Comparison of ENCODE assay signal across 20 cellular contexts in the genomic region with DNA sequence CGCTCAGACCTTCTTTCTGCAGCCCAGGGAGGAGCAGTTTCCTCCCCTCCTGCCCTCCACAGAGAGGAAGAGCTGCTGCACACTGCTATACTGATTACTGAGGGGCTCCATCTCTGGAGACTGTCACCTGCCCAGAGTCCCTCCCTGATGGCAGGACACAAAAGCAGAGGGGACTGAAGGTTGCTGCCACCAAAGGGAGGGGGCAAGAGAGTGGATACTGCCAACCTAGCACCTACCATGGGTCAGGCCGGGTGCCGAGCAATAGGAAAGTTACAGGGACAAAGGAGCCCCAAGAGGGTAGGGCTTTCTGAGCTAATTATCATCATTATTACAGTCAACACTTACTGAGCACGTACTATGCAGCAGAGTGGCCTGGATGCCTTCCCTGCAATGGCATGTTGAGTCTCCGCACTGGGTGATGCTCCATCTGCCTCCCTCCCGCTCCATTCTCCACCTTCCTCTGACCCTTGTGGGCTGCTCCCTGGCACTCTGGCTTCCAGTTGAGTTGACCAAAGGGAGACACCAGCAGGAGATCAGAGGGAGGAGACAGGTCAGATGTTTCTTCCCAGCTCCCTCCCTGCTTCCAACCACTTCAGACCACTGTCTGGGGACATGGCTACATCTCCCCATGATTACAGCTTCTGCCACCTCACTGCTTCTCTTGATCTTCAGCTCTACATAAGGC. TPM values are rescaled to one million over a fixed set of nuclear protein-coding genes. Genes with fewer than 3 reads are reported as not detected.
DNase-seq lines count a peak whose midpoint lies in the region; ATAC-seq, FAIRE-seq and TF ChIP-seq lines count a peak whose summit lies in the region.
"Had no signal": no experiment of that assay in that cellular context is flagged by ENCODE, and none has a peak within 500 bp of the region (broad histone marks: within the 10 kb centered on the region; RNA-seq: fewer than 3 reads in every experiment).

No MANE protein-coding gene starts in this region.

- no peaks in the 10 kb centered on the region for H3F3A ChIP-seq in PC-3 (ENCODE audit: low read length, unreplicated experiment)
- peaks cover 4% of the 10 kb centered on the region for H3F3A ChIP-seq in smooth muscle cell (ENCODE audit: low read depth)

- H3K9me2 ChIP-seq in PC-3 (replicated peaks; ENCODE audit: low read length) = no peaks in the 10 kb centered on the region

- H2AFZ ChIP-seq in PC-3 (ENCODE audit: low read length) (0 out of 2 replicates have a peak overlapping the region, but pooled peaks have one; percentile 36), smooth muscle cell (ENCODE audit: low read depth) (no peak overlapping the region)

- H3K4me2 ChIP-seq in PC-3 (ENCODE audit: low read length) (peak overlapping the region; percentile 50), smooth muscle cell (peak overlapping the region; percentile 74)

- TF ChIP-seq CTCF in PC-3 (conservative IDR thresholded peaks at IDR 0.05; ENCODE audit: low read depth, low read length) (no peak), smooth muscle cell (IDR thresholded peaks at IDR 0.05; ENCODE audit: borderline replicate concordance, insufficient read depth, poor library complexity, severe bottlenecking) (no peak), mesothelial cell of epicardium (IDR thresholded peaks at IDR 0.05; ENCODE audit: unreplicated experiment) (no peak)

- H3K27ac Mint-ChIP-seq in activated T-cell treated with anti-CD3 and anti-CD28 coated beads, Interleukin-2, amount 50 U/mL, for 24 hours = peak overlapping the region; percentile 93
- peak overlapping the region; percentile 58 for H3K27ac Mint-ChIP-seq in central memory CD8-positive, alpha-beta T cell (ENCODE audit: low read depth)
- H3K27ac Mint-ChIP-seq in mesothelial cell of epicardium = no peak overlapping the region
- H3K27ac Mint-ChIP-seq: activated naive CD4-positive, alpha-beta T cell treated with anti-CD3 and anti-CD28 coated beads for 36 hours; memory B cell had no signal

- H3K4me1 ChIP-seq in PC-3 (ENCODE audit: insufficient read depth, low read length) = peaks cover 27% of the 10 kb centered on the region
- peaks cover 16% of the 10 kb centered on the region for H3K4me1 ChIP-seq in smooth muscle cell (ENCODE audit: low read depth)

- no peak for ATAC-seq in PC-3
- peak; percentile 34 for ATAC-seq in central memory CD8-positive, alpha-beta T cell (replicated peaks; ENCODE audit: extremely low read depth, poor library complexity, severe bottlenecking)
- ATAC-seq: heart right ventricle, HepG2, right cardiac atrium had no signal

- 65% methylated on average over 6 of the region's 6 CpGs for WGBS in smooth muscle cell (ENCODE audit: low lambda C conversion rate)

- DNase-seq in activated T-cell treated with anti-CD3 and anti-CD28 coated beads, Interleukin-2, amount 50 U/mL, for 24 hours = no peak
- DNase-seq in activated T-cell treated with anti-CD3 and anti-CD28 coated beads for 4 hours (no peak), PC-3 (no peak), smooth muscle cell (lab: John Stamatoyannopoulos, UW; ENCODE audit: unreplicated experiment) (no peak), mesothelial cell of epicardium (ENCODE audit: low spot score in 2 of 2, unreplicated experiment in 2 of 2) (no peak), AML-193 (lab: John Stamatoyannopoulos, UW) (no peak), urothelium cell line (ENCODE audit: low spot score) (no peak)
- DNase-seq in central memory CD8-positive, alpha-beta T cell (ENCODE audit: low spot score in 2 of 2) = no peak
- DNase-seq: effector CD4-positive, alpha-beta T cell; H7; heart right ventricle; NCI-H1930; right cardiac atrium; SIG-M5 had no signal

- no peaks in the 10 kb centered on the region for H3K36me3 Mint-ChIP-seq in activated T-cell treated with anti-CD3 and anti-CD28 coated beads, Interleukin-2, amount 50 U/mL, for 24 hours (ENCODE audit: low read depth)
- no peaks in the 10 kb centered on the region for H3K36me3 Mint-ChIP-seq in central memory CD8-positive, alpha-beta T cell (ENCODE audit: insufficient read depth)
- no peaks in the 10 kb centered on the region for H3K36me3 Mint-ChIP-seq in mesothelial cell of epicardium
- H3K36me3 Mint-ChIP-seq: memory B cell had no signal

- BruUV-seq in PC-3 (replicated peaks; lab: Mats Ljungman, UMichigan) = no TSS peak

- H4K20me1 ChIP-seq in PC-3 (ENCODE audit: low read length) (no peaks in the 10 kb centered on the region), smooth muscle cell (ENCODE audit: low read depth) (no peaks in the 10 kb centered on the region)

- H3K36me3 ChIP-seq in PC-3 (ENCODE audit: low read depth, low read length) = no peaks in the 10 kb centered on the region
- no peaks in the 10 kb centered on the region for H3K36me3 ChIP-seq in smooth muscle cell (ENCODE audit: low read depth)
- H3K36me3 ChIP-seq: heart right ventricle had no signal

- H3K4me3 ChIP-seq in PC-3 (ENCODE audit: low read length) = no peak overlapping the region
- H3K4me3 ChIP-seq in smooth muscle cell = no peak overlapping the region
- H3K4me3 ChIP-seq: heart right ventricle had no signal

- no peak for FAIRE-seq in urothelium cell line (lab: Jason Lieb, UNC)
- FAIRE-seq: HepG2 had no signal

- H3K27ac ChIP-seq in PC-3 (ENCODE audit: low read length) = peak overlapping the region; percentile 63
- peak overlapping the region; percentile 97 for H3K27ac ChIP-seq in smooth muscle cell (ENCODE audit: low read depth)
- H3K27ac ChIP-seq: heart right ventricle had no signal

- peaks cover 41% of the 10 kb centered on the region for H3K4me1 Mint-ChIP-seq in activated T-cell treated with anti-CD3 and anti-CD28 coated beads, Interleukin-2, amount 50 U/mL, for 24 hours (ENCODE audit: low read depth)
- peaks cover 20% of the 10 kb centered on the region for H3K4me1 Mint-ChIP-seq in central memory CD8-positive, alpha-beta T cell
- H3K4me1 Mint-ChIP-seq in mesothelial cell of epicardium = peaks cover 6% of the 10 kb centered on the region
- H3K4me1 Mint-ChIP-seq: memory B cell had no signal

- peak overlapping the region; percentile 42 for H3K4me3 Mint-ChIP-seq in activated T-cell treated with anti-CD3 and anti-CD28 coated beads, Interleukin-2, amount 50 U/mL, for 24 hours
- peak overlapping the region; percentile 3 for H3K4me3 Mint-ChIP-seq in central memory CD8-positive, alpha-beta T cell
- H3K4me3 Mint-ChIP-seq in mesothelial cell of epicardium = no peak overlapping the region
- H3K4me3 Mint-ChIP-seq: activated naive CD4-positive, alpha-beta T cell treated with anti-CD3 and anti-CD28 coated beads for 36 hours; memory B cell had no signal

- CTCF ChIA-PET in PC-3 (lab: Charles Lee) = no interaction called here

- no peaks in the 10 kb centered on the region for H3K9me3 Mint-ChIP-seq in activated T-cell treated with anti-CD3 and anti-CD28 coated beads, Interleukin-2, amount 50 U/mL, for 24 hours
- no peaks in the 10 kb centered on the region for H3K9me3 Mint-ChIP-seq in central memory CD8-positive, alpha-beta T cell
- H3K9me3 Mint-ChIP-seq in mesothelial cell of epicardium = no peaks in the 10 kb centered on the region
- H3K9me3 Mint-ChIP-seq: activated naive CD4-positive, alpha-beta T cell treated with anti-CD3 and anti-CD28 coated beads for 36 hours; memory B cell had no signal

- intact Hi-C loops in PC-3 (cut with micrococcal nuclease) = no loop called here

- H3K27me3 ChIP-seq in PC-3 (ENCODE audit: low read length) (no peaks in the 10 kb centered on the region), smooth muscle cell (ENCODE audit: low read depth) (no peaks in the 10 kb centered on the region)

- H3K9me3 ChIP-seq in PC-3 (ENCODE audit: low read length) (no peaks in the 10 kb centered on the region), smooth muscle cell (replicated peaks; ENCODE audit: low read depth) (no peaks in the 10 kb centered on the region)
- H3K9me3 ChIP-seq: heart right ventricle had no signal

- H3K9ac ChIP-seq in PC-3 (ENCODE audit: low read length) (peak overlapping the region; percentile 54; the same call in 1 of the 2 replicates), smooth muscle cell (ENCODE audit: low read depth) (peak overlapping the region; percentile 83)

- no peaks in the 10 kb centered on the region for H3K79me2 ChIP-seq in PC-3 (ENCODE audit: low read length)
- H3K79me2 ChIP-seq in smooth muscle cell (ENCODE audit: low read depth) = no peaks in the 10 kb centered on the region

- POLR2A ChIA-PET in PC-3 (lab: Charles Lee; ENCODE audit: unreplicated experiment) = no interaction called here

- no peaks in the 10 kb centered on the region for H3K27me3 Mint-ChIP-seq in activated T-cell treated with anti-CD3 and anti-CD28 coated beads, Interleukin-2, amount 50 U/mL, for 24 hours
- peaks cover 40% of the 10 kb centered on the region for H3K27me3 Mint-ChIP-seq in central memory CD8-positive, alpha-beta T cell
- H3K27me3 Mint-ChIP-seq in mesothelial cell of epicardium (ENCODE audit: low read depth) = peaks cover 48% of the 10 kb centered on the region

RNA-seq across cellular contexts. Expression of a gene that starts 2.5 kb away (rescaled TPM):
- total RNA-seq in PC-3 (2014; rRNA removed) (0.46 TPM in 1 of 2 replicates, not detected in the other), smooth muscle cell (0.85 and 3.4 TPM in 2 replicates), mesothelial cell of epicardium (not detected in 3 replicates)
- polyA plus RNA-seq in smooth muscle cell = 4.1 and 5.5 TPM in 2 replicates
- total RNA-seq: activated naive CD4-positive, alpha-beta T cell treated with anti-CD3 and anti-CD28 coated beads for 36 hours; cardiac septum; fibroblast of lung; H7; heart right ventricle; HepG2; NCI-H460; right cardiac atrium had no signal
- polyA plus RNA-seq: fibroblast of lung had no signal

RNA-seq across cellular contexts. Expression of a gene that starts 12.2 kb away (rescaled TPM):
- total RNA-seq in PC-3 (2014; rRNA removed) (0.12 and 0.15 TPM in 2 replicates), smooth muscle cell (1.2 and 2.7 TPM in 2 replicates), mesothelial cell of epicardium (not detected in 3 replicates)
- 1.6 TPM in 1 of 2 replicates, not detected in the other for polyA plus RNA-seq in smooth muscle cell
- total RNA-seq: activated naive CD4-positive, alpha-beta T cell treated with anti-CD3 and anti-CD28 coated beads for 36 hours; cardiac septum; fibroblast of lung; H7; heart right ventricle; HepG2; NCI-H460; right cardiac atrium had no signal
- polyA plus RNA-seq: fibroblast of lung, HepG2 had no signal

RNA-seq across cellular contexts. Expression of a gene that starts 22.7 kb away (rescaled TPM):
- 20.7 and 23.0 TPM in 2 replicates for total RNA-seq in PC-3 (2014; rRNA removed)
- 0.45 TPM in 1 of 2 replicates, not detected in the other for total RNA-seq in smooth muscle cell
- not detected in 2 replicates for polyA plus RNA-seq in smooth muscle cell
- 1.00 to 1.4 TPM (median 1.3 TPM) in 3 replicates for total RNA-seq in mesothelial cell of epicardium
- total RNA-seq: activated naive CD4-positive, alpha-beta T cell treated with anti-CD3 and anti-CD28 coated beads for 36 hours; cardiac septum; H7; heart right ventricle; HepG2; NCI-H460; right cardiac atrium had no signal
- polyA plus RNA-seq: HepG2 had no signal

RNA-seq across cellular contexts. Expression of a gene that starts 40.7 kb away (rescaled TPM):
- 0.17 and 0.33 TPM in 2 replicates for total RNA-seq in PC-3 (2014; rRNA removed)
- total RNA-seq in smooth muscle cell = not detected in 2 replicates
- polyA plus RNA-seq in smooth muscle cell = not detected in 2 replicates
- 0.50 to 0.78 TPM (median 0.75 TPM) in 3 replicates for total RNA-seq in mesothelial cell of epicardium
- total RNA-seq: activated naive CD4-positive, alpha-beta T cell treated with anti-CD3 and anti-CD28 coated beads for 36 hours; cardiac septum; fibroblast of lung; H7; heart right ventricle; HepG2; NCI-H460; right cardiac atrium had no signal
- polyA plus RNA-seq: fibroblast of lung, heart right ventricle, HepG2, right cardiac atrium had no signal

RNA-seq across cellular contexts. Expression of a gene that starts 59.5 kb away (rescaled TPM):
- total RNA-seq in PC-3 (2014; rRNA removed) = not detected in 2 replicates
- total RNA-seq in smooth muscle cell = not detected in 2 replicates
- polyA plus RNA-seq in smooth muscle cell = not detected in 2 replicates
- total RNA-seq in mesothelial cell of epicardium = not detected in 3 replicates
- total RNA-seq: activated naive CD4-positive, alpha-beta T cell treated with anti-CD3 and anti-CD28 coated beads for 36 hours; cardiac septum; fibroblast of lung; H7; heart right ventricle; HepG2; NCI-H460; right cardiac atrium had no signal
- polyA plus RNA-seq: fibroblast of lung, heart right ventricle, HepG2, right cardiac atrium had no signal
